ENCODE assay signal across 27 cellular contexts in the genomic region with DNA sequence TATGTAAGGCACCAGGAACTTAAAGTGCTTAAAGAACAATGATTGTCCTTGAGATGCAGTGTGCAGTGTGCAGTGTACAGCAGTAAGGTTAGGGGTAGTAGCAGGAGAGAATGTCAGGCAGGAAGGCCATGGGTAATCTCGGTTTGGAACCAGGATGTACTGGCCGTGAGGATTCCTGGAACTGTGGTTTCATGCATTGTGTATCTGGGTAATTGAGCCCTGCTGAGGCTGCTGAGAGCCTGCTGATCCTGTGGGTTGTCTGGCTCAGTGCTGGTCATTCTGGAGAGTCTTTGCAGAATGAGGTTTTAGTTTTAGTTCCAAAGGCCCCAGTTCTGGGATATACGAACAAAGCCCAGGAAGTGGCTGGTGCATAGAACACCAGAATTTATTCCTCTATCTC.
"Had no signal": no experiment of that assay in that cellular context is flagged by ENCODE, and none has a peak within 500 bp of the region (broad histone marks: within the 10 kb centered on the region; RNA-seq: fewer than 3 reads in every experiment).

No MANE protein-coding gene starts in this region.

- ATAC-seq: body of pancreas; stimulated activated memory B cell treated with anti-CD40 and anti-IgM and Interleukin-4, amounts not matched to agents 10 μg/mL and 1 μg/mL and 100 μg/mL, for 72 hours had no signal

- H3K27ac ChIP-seq: adrenal gland, body of pancreas, epithelial cell of prostate, left ventricle myocardium inferior, ovary, sigmoid colon, stomach, upper lobe of left lung, vagina had no signal

- H3K4me1 ChIP-seq: adrenal gland, body of pancreas, left ventricle myocardium inferior, sigmoid colon, stomach, thyroid gland, upper lobe of left lung, vagina had no signal

- DNase-seq: activated CD4-positive, alpha-beta T cell treated with anti-CD3 and anti-CD28 coated beads for 48 hours; activated CD4-positive, alpha-beta T cell treated with anti-CD3 and anti-CD28 coated beads, Interleukin-2, amount 50 U/mL, for 48 hours; activated CD8-positive, alpha-beta memory T cell treated with anti-CD3 and anti-CD28 coated beads for 24 hours; activated effector memory CD4-positive, alpha-beta T cell treated with anti-CD3 and anti-CD28 coated beads, Interleukin-2, amount 50 U/mL, for 16 hours; activated naive CD4-positive, alpha-beta T cell treated with anti-CD3 and anti-CD28 coated beads for 36 hours; activated naive CD8-positive, alpha-beta T cell treated with anti-CD3 and anti-CD28 coated beads for 36 hours; adrenal gland; aorta; body of pancreas; effector CD4-positive, alpha-beta T cell; islet precursor cell; left ventricle myocardium inferior; naive B cell; nephron progenitor cell; ovary; retina; sigmoid colon; small intestine; stimulated activated CD4-positive, alpha-beta T cell treated with anti-CD3 and anti-CD28 coated beads, Interleukin-1b, Interleukin-23, amount 100 ng/mL, for 48 hours; stimulated activated CD4-positive, alpha-beta T cell treated with anti-CD3 and anti-CD28 coated beads, Interleukin-4, amount 100 ng/mL, for 4 hours; stimulated activated CD8-positive, alpha-beta memory T cell treated with anti-CD3 and anti-CD28 coated beads, Interleukin-4, amount 100 ng/mL, for 48 hours; stomach; thyroid gland; upper lobe of left lung had no signal

- H3K4me3 ChIP-seq: adrenal gland, body of pancreas, left ventricle myocardium inferior, ovary, sigmoid colon, stomach, thyroid gland, upper lobe of left lung, vagina had no signal

- H3K27me3 ChIP-seq: adrenal gland, body of pancreas, ovary, sigmoid colon, stomach, thyroid gland, upper lobe of left lung, vagina had no signal

- H3K36me3 ChIP-seq: adrenal gland, ovary had no signal

- H3K9me3 ChIP-seq: thyroid gland had no signal
